12 cellular contexts compared by ENCODE assay signal in the genomic region with DNA sequence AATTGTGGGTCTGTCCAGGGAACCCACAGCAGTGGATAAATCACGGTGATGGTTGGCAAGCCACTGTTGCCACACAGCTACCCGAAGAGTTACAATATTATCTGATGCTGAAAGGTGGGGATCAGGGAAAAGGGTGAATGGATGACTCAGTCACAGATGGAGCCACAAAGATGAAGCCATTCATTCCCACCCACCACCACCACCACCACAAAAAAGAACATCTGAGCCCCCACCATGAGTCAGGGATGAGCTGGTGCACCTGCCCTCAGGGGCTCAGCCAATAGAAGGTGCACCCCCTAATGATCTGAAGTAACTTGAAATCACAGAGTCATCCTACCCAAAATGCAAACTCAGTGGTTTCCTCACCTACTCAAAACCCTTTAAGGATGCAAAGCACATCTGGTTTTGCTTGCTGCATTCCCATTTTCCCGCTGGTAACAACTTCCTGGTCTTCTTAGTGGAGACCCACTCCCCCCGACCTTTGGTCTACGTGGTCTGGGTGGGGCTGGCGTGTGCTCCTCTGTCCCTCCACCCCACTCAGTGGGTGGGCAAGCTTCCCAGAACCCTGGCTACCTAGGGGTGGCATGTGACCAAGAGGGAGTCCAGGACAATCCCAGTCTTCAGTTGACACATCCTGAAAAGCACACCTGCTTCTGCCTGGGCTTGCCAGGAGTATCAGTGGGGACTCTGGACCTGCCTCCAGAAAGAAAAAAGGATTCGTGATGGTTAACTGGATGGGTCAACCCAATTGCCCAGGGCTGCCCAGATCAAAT.
DNase-seq lines count a peak whose midpoint lies in the region; TF ChIP-seq lines count a peak whose summit lies in the region.
"Had no signal": no experiment of that assay in that cellular context is flagged by ENCODE, and none has a peak within 500 bp of the region (broad histone marks: within the 10 kb centered on the region; RNA-seq: fewer than 3 reads in every experiment).

No MANE protein-coding gene starts in this region.

- peaks cover 3% of the 10 kb centered on the region for H3K9me3 Mint-ChIP-seq in activated naive CD8-positive, alpha-beta T cell treated with anti-CD3 and anti-CD28 coated beads for 36 hours
- H3K9me3 Mint-ChIP-seq: CD8-positive, alpha-beta T cell; central memory CD8-positive, alpha-beta T cell had no signal

- no peak overlapping the region for H3K27ac Mint-ChIP-seq in activated naive CD8-positive, alpha-beta T cell treated with anti-CD3 and anti-CD28 coated beads for 36 hours
- H3K27ac Mint-ChIP-seq: CD8-positive, alpha-beta T cell; stimulated activated naive B cell treated with anti-CD40 and anti-IgM and Interleukin-4, amounts not matched to agents 10 μg/mL and 1 μg/mL and 100 μg/mL, for 72 hours had no signal

- H3K4me3 Mint-ChIP-seq in activated naive CD8-positive, alpha-beta T cell treated with anti-CD3 and anti-CD28 coated beads for 36 hours: no peak overlapping the region
- H3K4me3 Mint-ChIP-seq: CD8-positive, alpha-beta T cell; central memory CD8-positive, alpha-beta T cell; stimulated activated naive B cell treated with anti-CD40 and anti-IgM and Interleukin-4, amounts not matched to agents 10 μg/mL and 1 μg/mL and 100 μg/mL, for 72 hours had no signal

- POLR2A ChIA-PET in HEK293T (lab: Yijun Ruan, JAX): no interaction called here

- peaks cover 2% of the 10 kb centered on the region for H3K4me1 Mint-ChIP-seq in activated naive CD8-positive, alpha-beta T cell treated with anti-CD3 and anti-CD28 coated beads for 36 hours
- H3K4me1 Mint-ChIP-seq: central memory CD8-positive, alpha-beta T cell; stimulated activated naive B cell treated with anti-CD40 and anti-IgM and Interleukin-4, amounts not matched to agents 10 μg/mL and 1 μg/mL and 100 μg/mL, for 72 hours had no signal

- CTCF ChIA-PET in HEK293T (lab: Yijun Ruan, JAX): interaction anchor here (0.5 to 0.6 kb wide), 2 partner anchors 66 to 521 kb away, joined by 4 read pairs; no protein-coding TSS in a partner anchor

- no peaks in the 10 kb centered on the region for H3K36me3 Mint-ChIP-seq in activated naive CD8-positive, alpha-beta T cell treated with anti-CD3 and anti-CD28 coated beads for 36 hours
- H3K36me3 Mint-ChIP-seq: CD8-positive, alpha-beta T cell; stimulated activated naive B cell treated with anti-CD40 and anti-IgM and Interleukin-4, amounts not matched to agents 10 μg/mL and 1 μg/mL and 100 μg/mL, for 72 hours had no signal

- H3K27me3 Mint-ChIP-seq in activated naive CD8-positive, alpha-beta T cell treated with anti-CD3 and anti-CD28 coated beads for 36 hours: peaks cover 40% of the 10 kb centered on the region

- peak; percentile 68 for DNase-seq in COLO829 (ENCODE audit: low spot score)
- peak; percentile 96 for DNase-seq in HT1080 (ENCODE audit: low read depth)
- peak; percentile 61 for DNase-seq in activated naive CD8-positive, alpha-beta T cell treated with anti-CD3 and anti-CD28 coated beads for 36 hours
- DNase-seq in stimulated activated CD4-positive, alpha-beta T cell treated with anti-CD3 and anti-CD28 coated beads, Interleukin-1b, Interleukin-23, amount 100 ng/mL, for 48 hours: peak; percentile 74
- DNase-seq in inferior parietal cortex (ENCODE audit: extremely low spot score): no peak
- no peak for DNase-seq in RKO (ENCODE audit: low spot score)
- no peak for DNase-seq in HEK293T (ENCODE audit: extremely low spot score)
- DNase-seq: CD8-positive, alpha-beta T cell; NCI-H1417 treated with DMSO at 0.1 percent for 48 hours; stimulated activated naive B cell treated with anti-CD40 and anti-IgM and Interleukin-4, amounts not matched to agents 10 μg/mL and 1 μg/mL and 100 μg/mL, for 72 hours; T-helper 1 cell had no signal

TF ChIP-seq in HEK293T, 16 proteins besides CTCF, POLR2A, EP300 and RAD21:
- no peak for TF ChIP-seq NFRKB (IDR thresholded peaks at IDR 0.05)
- TF ChIP-seq ARNT (IDR thresholded peaks at IDR 0.05): no peak
- TF ChIP-seq L3MBTL2 (conservative IDR thresholded peaks at IDR 0.05): no peak
- TF ChIP-seq ELF4 (IDR thresholded peaks at IDR 0.05): no peak
- TF ChIP-seq ZNF384 (IDR thresholded peaks at IDR 0.05): no peak
- TF ChIP-seq FOXM1 (IDR thresholded peaks at IDR 0.05; ENCODE audit: borderline replicate concordance): no peak
- no peak for TF ChIP-seq PKNOX1 (IDR thresholded peaks at IDR 0.05)

Comparison
In these comparisons a context has a peak if more than half of its experiments do, and no peak if none do; other contexts are left out.
1. DNase-seq: peak in COLO829 (single experiment), HT1080 (single experiment), activated naive CD8-positive, alpha-beta T cell treated with anti-CD3 and anti-CD28 coated beads for 36 hours (single experiment) and stimulated activated CD4-positive, alpha-beta T cell treated with anti-CD3 and anti-CD28 coated beads, Interleukin-1b, Interleukin-23, amount 100 ng/mL, for 48 hours (single experiment); none in inferior parietal cortex (single experiment), RKO (single experiment) and HEK293T (single experiment).